Comparison of ENCODE assay signal across 1 cellular context in genomic region chr7:128860158-128861073, GRCh38.
A peak's percentile ranks its signal among the peaks of the same experiment; 100 is the strongest.
TF ChIP-seq lines count a peak whose summit lies in the region.

No MANE protein-coding gene starts in this region.

TF ChIP-seq in K562, 482 proteins besides CTCF, POLR2A, EP300 and RAD21 (continued from another document and continues in another):
- no peak for TF ChIP-seq ZNF407 (IDR thresholded peaks at IDR 0.05; ENCODE audit: low read depth)
- TF ChIP-seq ZNF134 (CRISPR knock-in tag; conservative IDR thresholded peaks at IDR 0.05): no peak
- no peak for TF ChIP-seq ID3 (CRISPR knock-in tag; IDR thresholded peaks at IDR 0.05)
- peak; percentile 24; the same call in 1 of the 2 replicates for TF ChIP-seq ID3 (tag; IDR thresholded peaks at IDR 0.05)
- no peak for TF ChIP-seq TAF9B (IDR thresholded peaks at IDR 0.05; ENCODE audit: partially characterized antibody)
- no peak for TF ChIP-seq ZNF408 (CRISPR knock-in tag; IDR thresholded peaks at IDR 0.05; ENCODE audit: low read depth)
- TF ChIP-seq ZC3H8 (IDR thresholded peaks at IDR 0.05): peak; percentile 69; the same call in 1 of the 2 replicates
- peak; percentile 49 to 80; a peak in 3 of 4 replicates for TF ChIP-seq BCLAF1 (IDR thresholded peaks at IDR 0.05; ENCODE audit: borderline replicate concordance in 1 of 2, control insufficient read depth in 1 of 2, low read depth in 2 of 2, low read length in 1 of 2)
- TF ChIP-seq, protein P1, sequence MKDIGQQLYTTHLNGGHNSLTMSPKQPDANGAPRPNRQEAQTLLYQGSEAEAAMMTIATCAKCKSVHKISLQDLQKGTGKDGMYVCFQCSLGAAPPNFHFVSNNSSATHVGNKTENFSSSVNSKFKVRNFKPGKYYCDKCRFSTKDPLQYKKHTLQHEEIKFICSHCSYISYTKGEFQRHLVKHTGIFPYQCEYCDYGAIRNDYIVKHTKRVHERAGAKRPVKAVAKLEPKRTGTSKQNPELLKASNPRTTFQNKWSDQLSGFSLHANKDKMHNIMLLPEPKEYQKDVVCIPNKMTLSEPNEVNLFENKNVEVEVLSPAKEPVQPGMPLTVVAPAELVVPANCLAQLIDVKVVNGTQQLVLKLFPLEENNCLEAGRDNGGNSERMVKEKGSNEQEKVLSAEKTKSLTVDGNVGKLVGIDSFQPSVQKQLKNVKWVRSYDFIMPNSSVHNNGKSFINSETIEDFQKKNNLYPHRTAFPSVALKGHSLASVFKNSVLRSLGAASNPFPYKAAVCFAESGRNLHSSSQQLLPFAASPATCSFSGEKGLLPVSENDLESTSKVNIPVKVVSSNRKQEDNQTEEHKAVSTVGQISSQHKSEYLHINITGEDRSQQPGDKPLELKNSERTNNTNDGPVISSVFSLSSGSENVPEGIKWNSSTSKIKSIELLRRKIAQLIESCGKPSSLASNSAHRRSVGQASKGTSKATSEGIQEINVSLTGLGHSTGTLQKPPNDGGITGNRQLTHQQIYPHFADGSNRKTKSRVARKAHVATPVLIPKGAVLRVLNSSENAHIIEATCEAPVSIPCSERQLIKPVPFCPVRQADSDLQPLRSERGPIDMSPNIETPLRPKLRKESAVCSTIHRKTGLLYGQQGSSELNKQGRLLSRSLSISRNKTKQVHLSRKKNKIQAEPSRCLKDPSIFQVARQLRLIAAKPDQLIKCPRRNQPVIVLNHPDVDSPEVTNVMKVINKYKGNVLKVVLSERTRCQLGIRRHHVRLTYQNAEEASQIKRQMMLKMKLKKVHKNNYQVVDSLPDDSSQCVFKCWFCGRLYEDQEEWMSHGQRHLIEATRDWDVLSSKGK (CRISPR knock-in tag; IDR thresholded peaks at IDR 0.05): no peak
- TF ChIP-seq STAT5B (CRISPR knock-in tag; IDR thresholded peaks at IDR 0.05): no peak
- TF ChIP-seq SMAD1 (IDR thresholded peaks at IDR 0.05; ENCODE audit: low read depth, low read length, partially characterized antibody): no peak
- no peak; a peak in 1 of 4 replicates for TF ChIP-seq CSDE1 (IDR thresholded peaks at IDR 0.05)
- TF ChIP-seq, protein P2, sequence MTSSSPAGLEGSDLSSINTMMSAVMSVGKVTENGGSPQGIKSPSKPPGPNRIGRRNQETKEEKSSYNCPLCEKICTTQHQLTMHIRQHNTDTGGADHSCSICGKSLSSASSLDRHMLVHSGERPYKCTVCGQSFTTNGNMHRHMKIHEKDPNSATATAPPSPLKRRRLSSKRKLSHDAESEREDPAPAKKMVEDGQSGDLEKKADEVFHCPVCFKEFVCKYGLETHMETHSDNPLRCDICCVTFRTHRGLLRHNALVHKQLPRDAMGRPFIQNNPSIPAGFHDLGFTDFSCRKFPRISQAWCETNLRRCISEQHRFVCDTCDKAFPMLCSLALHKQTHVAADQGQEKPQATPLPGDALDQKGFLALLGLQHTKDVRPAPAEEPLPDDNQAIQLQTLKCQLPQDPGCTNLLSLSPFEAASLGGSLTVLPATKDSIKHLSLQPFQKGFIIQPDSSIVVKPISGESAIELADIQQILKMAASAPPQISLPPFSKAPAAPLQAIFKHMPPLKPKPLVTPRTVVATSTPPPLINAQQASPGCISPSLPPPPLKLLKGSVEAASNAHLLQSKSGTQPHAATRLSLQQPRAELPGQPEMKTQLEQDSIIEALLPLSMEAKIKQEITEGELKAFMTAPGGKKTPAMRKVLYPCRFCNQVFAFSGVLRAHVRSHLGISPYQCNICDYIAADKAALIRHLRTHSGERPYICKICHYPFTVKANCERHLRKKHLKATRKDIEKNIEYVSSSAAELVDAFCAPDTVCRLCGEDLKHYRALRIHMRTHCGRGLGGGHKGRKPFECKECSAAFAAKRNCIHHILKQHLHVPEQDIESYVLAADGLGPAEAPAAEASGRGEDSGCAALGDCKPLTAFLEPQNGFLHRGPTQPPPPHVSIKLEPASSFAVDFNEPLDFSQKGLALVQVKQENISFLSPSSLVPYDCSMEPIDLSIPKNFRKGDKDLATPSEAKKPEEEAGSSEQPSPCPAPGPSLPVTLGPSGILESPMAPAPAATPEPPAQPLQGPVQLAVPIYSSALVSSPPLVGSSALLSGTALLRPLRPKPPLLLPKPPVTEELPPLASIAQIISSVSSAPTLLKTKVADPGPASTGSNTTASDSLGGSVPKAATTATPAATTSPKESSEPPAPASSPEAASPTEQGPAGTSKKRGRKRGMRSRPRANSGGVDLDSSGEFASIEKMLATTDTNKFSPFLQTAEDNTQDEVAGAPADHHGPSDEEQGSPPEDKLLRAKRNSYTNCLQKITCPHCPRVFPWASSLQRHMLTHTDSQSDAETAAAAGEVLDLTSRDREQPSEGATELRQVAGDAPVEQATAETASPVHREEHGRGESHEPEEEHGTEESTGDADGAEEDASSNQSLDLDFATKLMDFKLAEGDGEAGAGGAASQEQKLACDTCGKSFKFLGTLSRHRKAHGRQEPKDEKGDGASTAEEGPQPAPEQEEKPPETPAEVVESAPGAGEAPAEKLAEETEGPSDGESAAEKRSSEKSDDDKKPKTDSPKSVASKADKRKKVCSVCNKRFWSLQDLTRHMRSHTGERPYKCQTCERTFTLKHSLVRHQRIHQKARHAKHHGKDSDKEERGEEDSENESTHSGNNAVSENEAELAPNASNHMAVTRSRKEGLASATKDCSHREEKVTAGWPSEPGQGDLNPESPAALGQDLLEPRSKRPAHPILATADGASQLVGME (CRISPR knock-in tag; IDR thresholded peaks at IDR 0.05): 0 out of 2 replicates have a peak, but pooled peaks have one; percentile 26
- no peak for TF ChIP-seq ZNF217 (CRISPR knock-in tag; IDR thresholded peaks at IDR 0.05)
- peak; percentile 78 for TF ChIP-seq KHSRP (IDR thresholded peaks at IDR 0.05)
- TF ChIP-seq CBFA2T3 (IDR thresholded peaks at IDR 0.05): peak; percentile 98
- peak; percentile 59 for TF ChIP-seq DMBX1 (CRISPR knock-in tag; IDR thresholded peaks at IDR 0.05; ENCODE audit: borderline replicate concordance)
- no peak for TF ChIP-seq BACH1 (tag; IDR thresholded peaks at IDR 0.05)
- no peak; the same call in 1 of the 2 replicates for TF ChIP-seq ZNF436 (CRISPR knock-in tag; IDR thresholded peaks at IDR 0.05)
- TF ChIP-seq, protein P3, sequence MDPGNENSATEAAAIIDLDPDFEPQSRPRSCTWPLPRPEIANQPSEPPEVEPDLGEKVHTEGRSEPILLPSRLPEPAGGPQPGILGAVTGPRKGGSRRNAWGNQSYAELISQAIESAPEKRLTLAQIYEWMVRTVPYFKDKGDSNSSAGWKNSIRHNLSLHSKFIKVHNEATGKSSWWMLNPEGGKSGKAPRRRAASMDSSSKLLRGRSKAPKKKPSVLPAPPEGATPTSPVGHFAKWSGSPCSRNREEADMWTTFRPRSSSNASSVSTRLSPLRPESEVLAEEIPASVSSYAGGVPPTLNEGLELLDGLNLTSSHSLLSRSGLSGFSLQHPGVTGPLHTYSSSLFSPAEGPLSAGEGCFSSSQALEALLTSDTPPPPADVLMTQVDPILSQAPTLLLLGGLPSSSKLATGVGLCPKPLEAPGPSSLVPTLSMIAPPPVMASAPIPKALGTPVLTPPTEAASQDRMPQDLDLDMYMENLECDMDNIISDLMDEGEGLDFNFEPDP (CRISPR knock-in tag; IDR thresholded peaks at IDR 0.05): peak; percentile 18; the same call in 1 of the 2 replicates
- TF ChIP-seq RBM25 (IDR thresholded peaks at IDR 0.05; ENCODE audit: low read depth, low read length, severe bottlenecking): no peak
- no peak for TF ChIP-seq ZNF586 (CRISPR knock-in tag; conservative IDR thresholded peaks at IDR 0.05)
- TF ChIP-seq ZNF174 (CRISPR knock-in tag; IDR thresholded peaks at IDR 0.05): no peak
- 0 out of 2 replicates have a peak, but pooled peaks have one; percentile 58 for TF ChIP-seq ZFP91 (CRISPR knock-in tag; IDR thresholded peaks at IDR 0.05)
- no peak; the same call in 1 of the 2 replicates for TF ChIP-seq TRIM25 (IDR thresholded peaks at IDR 0.05; ENCODE audit: borderline replicate concordance)
- no peak for TF ChIP-seq ZNF143 (CRISPR knock-in tag; IDR thresholded peaks at IDR 0.05)
